ENCODE assay signal across 8 cellular contexts in the genomic region with DNA sequence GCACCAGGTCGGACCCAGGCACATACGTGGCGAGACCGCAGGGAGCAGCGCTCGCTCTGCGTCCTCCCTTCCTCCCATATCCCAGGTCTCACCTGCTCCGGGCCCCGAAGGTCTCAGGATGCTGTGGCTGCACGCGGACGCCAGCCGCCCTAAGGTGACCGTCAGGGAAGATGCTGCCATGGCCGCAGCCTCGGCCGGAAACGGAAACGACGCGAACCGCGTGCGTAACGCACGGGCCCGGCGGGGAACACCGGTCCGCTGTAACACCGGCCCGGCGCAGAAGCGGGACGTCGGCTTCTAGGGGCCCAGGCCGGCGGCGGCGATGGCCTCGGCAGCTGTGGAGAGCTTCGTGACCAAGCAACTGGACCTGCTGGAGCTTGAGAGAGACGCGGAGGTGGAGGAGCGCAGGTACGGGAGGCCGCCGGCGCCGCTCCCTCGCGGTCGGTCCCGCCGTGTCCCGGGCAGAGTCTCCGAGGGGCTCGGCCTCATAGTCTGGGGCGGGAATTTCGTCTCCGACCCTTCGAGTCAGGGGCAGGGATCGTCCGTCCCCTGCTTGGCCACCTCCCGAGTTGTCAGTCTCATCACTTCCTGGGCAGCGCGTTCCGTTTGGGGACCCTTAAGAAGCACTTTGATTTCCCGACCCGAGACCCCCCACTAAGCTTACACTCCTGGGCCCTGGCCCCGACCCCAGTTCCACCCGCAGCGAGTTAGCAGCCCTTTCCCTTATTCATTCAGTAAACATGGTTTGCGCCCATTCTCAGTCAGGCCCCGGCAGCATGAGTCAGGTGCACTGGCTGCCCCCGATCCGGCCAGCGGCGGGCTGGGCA. TPM values are rescaled to one million over a fixed set of nuclear protein-coding genes. Genes with fewer than 3 reads are reported as not detected.
DNase-seq lines count a peak whose midpoint lies in the region; ATAC-seq, FAIRE-seq and TF ChIP-seq lines count a peak whose summit lies in the region.

A gene (plus strand): TSS at position 261 of the 827 bp plus-strand sequence. CDS start 62 bp downstream, at position 323.
A gene (minus strand): TSS at position 202 of the 827 bp plus-strand sequence. CDS start 22 bp downstream, at position 180.

- peak; percentile 24; the same call in 1 of the 2 replicates for TF ChIP-seq CTCF in HepG2 (CRISPR knock-in tag; IDR thresholded peaks at IDR 0.05)

- peak within 1 kb of the TSS; percentile 32 for H2AFZ ChIP-seq in HepG2 (ENCODE audit: low read length)

- H3K4me3 ChIP-seq in HepG2 (replicated peaks in 1 of 3; ENCODE audit: insufficient read depth in 1 of 3, low read depth in 2 of 3, low read length in 3 of 3), result peak within 1 kb of the TSS; percentile 71 to 95 (median 83)

- ATAC-seq in GM18907 (IDR thresholded peaks at IDR 0.05; ENCODE audit: unreplicated experiment), result peak; percentile 78
- peak; percentile 85 for ATAC-seq in HG03159 (IDR thresholded peaks at IDR 0.05; ENCODE audit: unreplicated experiment)
- peak; percentile 95 for ATAC-seq in HepG2

- H3K79me2 ChIP-seq in HepG2 (ENCODE audit: insufficient read depth, low read length), result peaks cover 55% of the 10 kb centered on the region

- no TSS peak for BruUV-seq in HepG2 (replicated peaks; lab: Mats Ljungman, UMichigan)

- no peaks in the 10 kb centered on the region for H3K9me3 ChIP-seq in HepG2 (ENCODE audit: low read length)

- H4K20me1 ChIP-seq in HepG2 (ENCODE audit: insufficient read depth, low read length), result no peaks in the 10 kb centered on the region

- peak within 1 kb of the TSS; percentile 95 for H3K9ac ChIP-seq in HepG2 (ENCODE audit: insufficient read depth, low read depth, low read length)

- peak within 1 kb of the TSS; percentile 74 for H3K27ac ChIP-seq in HepG2 (ENCODE audit: extremely low read length, insufficient read depth, low read length)

- intact Hi-C loops in HepG2 (cut with micrococcal nuclease; ENCODE audit: unreplicated experiment), result loop anchor here (5.0 kb wide), 1 partner anchor 183 kb away; no protein-coding TSS in a partner anchor

- TF ChIP-seq POLR2A in HepG2 (IDR thresholded peaks at IDR 0.05; ENCODE audit: insufficient read depth in 1 of 2, low read depth in 2 of 2, low read length in 2 of 2), result peak; percentile 83 to 95

- POLR2A ChIA-PET in HepG2 (lab: Yijun Ruan, JAX), result interaction anchor here (1.0 to 1.7 kb wide), 4 partner anchors 9 to 66 kb away, joined by 3 to 4 read pairs (median 4); no protein-coding TSS in a partner anchor

- H3K27me3 ChIP-seq in HepG2 (ENCODE audit: control insufficient read depth in 1 of 2, insufficient read depth in 2 of 2, low read length in 2 of 2), result peaks cover 0 to 3% of the 10 kb centered on the region in 2 experiments; a peak in 1 of 5 replicates

- CTCF ChIA-PET in HepG2 (lab: Yijun Ruan, JAX; ENCODE audit: low intra/inter-chr PET ratio, low total read pairs), result no interaction called here

- DNase-seq in AG08395 (ENCODE audit: low spot score), result peak; percentile 93
- peak; percentile 82 for DNase-seq in NCI-H510A treated with DMSO at 0.1 percent for 48 hours (lab: John Stamatoyannopoulos, UW)
- DNase-seq in activated CD4-positive, alpha-beta T cell treated with anti-CD3 and anti-CD28 coated beads, Interleukin-2, amount 50 U/mL, for 1 hour, result peak; percentile 84
- peak; percentile 89 for DNase-seq in dermis blood vessel endothelial cell
- DNase-seq in HepG2 (ENCODE audit: low spot score), result peak; percentile 62
- DNase-seq in stimulated activated CD4-positive, alpha-beta T cell treated with anti-CD3 and anti-CD28 coated beads, Interleukin-4, amount 100 ng/mL, for 1 hour, result peak; percentile 87

- TF ChIP-seq EP300 in HepG2 (IDR thresholded peaks at IDR 0.05; ENCODE audit: low read depth in 2 of 2, low read length in 2 of 2) (peak in 1 of 2 experiments; percentile 14; a peak in 1 of 4 replicates), HepG2 (CRISPR knock-in tag; IDR thresholded peaks at IDR 0.05; ENCODE audit: borderline replicate concordance) (peak; percentile 59; the same call in 1 of the 2 replicates)

- H3K36me3 ChIP-seq in HepG2 (replicated peaks in 1 of 2; ENCODE audit: control insufficient read depth in 1 of 2, insufficient read depth in 2 of 2, low read length in 2 of 2), result peaks cover 9 to 41% of the 10 kb centered on the region in 2 experiments

- peak; percentile 68 for TF ChIP-seq RAD21 in HepG2 (CRISPR knock-in tag; IDR thresholded peaks at IDR 0.05)

- FAIRE-seq in HepG2 (lab: Jason Lieb, UNC), result no peak

- WGBS in HepG2 (ENCODE audit: low lambda C conversion rate), result under 1% methylated on average over 17 of the region's 79 CpGs

- H3K4me1 ChIP-seq in HepG2 (ENCODE audit: insufficient read depth, low read length), result peaks cover 32% of the 10 kb centered on the region

- H3K4me2 ChIP-seq in HepG2 (ENCODE audit: low read depth, low read length), result peak within 1 kb of the TSS; percentile 78

- in situ Hi-C loops in HepG2 (cut with HindIII; ENCODE audit: extremely low pct_ligation_motif_present, low pct_unique_long_range_greater_than_20kb), result no loop called here

TF ChIP-seq in HepG2, 621 proteins besides CTCF, POLR2A, EP300 and RAD21 (continues in another document):
- TF ChIP-seq, protein P1, sequence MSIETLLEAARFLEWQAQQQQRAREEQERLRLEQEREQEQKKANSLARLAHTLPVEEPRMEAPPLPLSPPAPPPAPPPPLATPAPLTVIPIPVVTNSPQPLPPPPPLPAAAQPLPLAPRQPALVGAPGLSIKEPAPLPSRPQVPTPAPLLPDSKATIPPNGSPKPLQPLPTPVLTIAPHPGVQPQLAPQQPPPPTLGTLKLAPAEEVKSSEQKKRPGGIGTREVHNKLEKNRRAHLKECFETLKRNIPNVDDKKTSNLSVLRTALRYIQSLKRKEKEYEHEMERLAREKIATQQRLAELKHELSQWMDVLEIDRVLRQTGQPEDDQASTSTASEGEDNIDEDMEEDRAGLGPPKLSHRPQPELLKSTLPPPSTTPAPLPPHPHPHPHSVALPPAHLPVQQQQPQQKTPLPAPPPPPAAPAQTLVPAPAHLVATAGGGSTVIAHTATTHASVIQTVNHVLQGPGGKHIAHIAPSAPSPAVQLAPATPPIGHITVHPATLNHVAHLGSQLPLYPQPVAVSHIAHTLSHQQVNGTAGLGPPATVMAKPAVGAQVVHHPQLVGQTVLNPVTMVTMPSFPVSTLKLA (IDR thresholded peaks at IDR 0.05), result no peak
- peak; percentile 81 for TF ChIP-seq ELF1 (CRISPR knock-in tag; IDR thresholded peaks at IDR 0.05)

RNA-seq across cellular contexts. Expression of the first gene that starts in this region (rescaled TPM):
- total RNA-seq in dermis blood vessel endothelial cell, result 12.1 and 20.9 TPM in 2 replicates
- 5.9 and 9.9 TPM in 2 replicates for total RNA-seq in HepG2 (2016; rRNA removed; fragmentation: Illumina TruSeq; extraction: Trizol)
- total RNA-seq in HepG2 (2016; cell fraction: cytosol; rRNA removed; fragmentation: Illumina TruSeq; extraction: Trizol; ENCODE audit: low read depth), result 3.2 and 3.6 TPM in 2 replicates
- total RNA-seq in HepG2 (2016; cell fraction: insoluble cytoplasmic fraction; rRNA removed; fragmentation: Illumina TruSeq; extraction: Trizol), result 4.3 and 13.3 TPM in 2 replicates
- 4.7 and 5.4 TPM in 2 replicates for total RNA-seq in HepG2 (2016; cell fraction: membrane; rRNA removed; fragmentation: Illumina TruSeq; extraction: Trizol)
- 12.8 and 19.6 TPM in 2 replicates for total RNA-seq in HepG2 (2016; cell fraction: nucleus; rRNA removed; fragmentation: Illumina TruSeq; extraction: Trizol)
- polyA plus RNA-seq in HepG2 (2011; rRNA removed), result 8.9 and 11.4 TPM in 2 replicates
- polyA plus RNA-seq in HepG2 (2011; cell fraction: cytosol; rRNA removed), result 3.7 and 3.8 TPM in 2 replicates
- 32.6 and 32.7 TPM in 2 replicates for polyA plus RNA-seq in HepG2 (2011; cell fraction: nucleus; rRNA removed)
- polyA plus RNA-seq in HepG2 (2012), result 8.7 and 9.4 TPM in 2 replicates
- polyA plus RNA-seq in HepG2 (2016; cell fraction: cytosol; fragmentation: Illumina TruSeq; extraction: Trizol; ENCODE audit: low read depth), result 1.2 and 1.7 TPM in 2 replicates
- 6.1 and 8.6 TPM in 2 replicates for polyA plus RNA-seq in HepG2 (2016; cell fraction: insoluble cytoplasmic fraction; fragmentation: Illumina TruSeq; extraction: Trizol; ENCODE audit: low read depth)
- polyA plus RNA-seq in HepG2 (2016; cell fraction: membrane; fragmentation: Illumina TruSeq; extraction: Trizol; ENCODE audit: low read depth), result 3.5 and 3.6 TPM in 2 replicates
- 34.8 and 38.5 TPM in 2 replicates for polyA plus RNA-seq in HepG2 (2016; cell fraction: nucleus; fragmentation: Illumina TruSeq; extraction: Trizol; ENCODE audit: insufficient read depth, low read depth)
- polyA minus RNA-seq in HepG2 (2011; rRNA and poly(A)+ RNA removed; ENCODE audit: low replicate concordance), result 24.9 and 42.4 TPM in 2 replicates
- 8.0 and 8.1 TPM in 2 replicates for polyA minus RNA-seq in HepG2 (2011; cell fraction: cytosol; rRNA and poly(A)+ RNA removed)
- polyA minus RNA-seq in HepG2 (2011; cell fraction: nucleus; rRNA and poly(A)+ RNA removed), result 22.9 and 24.8 TPM in 2 replicates

RNA-seq across cellular contexts. Expression of the second gene that starts in this region (rescaled TPM):
- total RNA-seq in dermis blood vessel endothelial cell (50.5 and 54.7 TPM in 2 replicates), HepG2 (2016; rRNA removed; fragmentation: Illumina TruSeq; extraction: Trizol) (100 and 128 TPM in 2 replicates)
- total RNA-seq in HepG2 (2016; cell fraction: cytosol; rRNA removed; fragmentation: Illumina TruSeq; extraction: Trizol; ENCODE audit: low read depth), result 51.5 and 56.8 TPM in 2 replicates
- total RNA-seq in HepG2 (2016; cell fraction: insoluble cytoplasmic fraction; rRNA removed; fragmentation: Illumina TruSeq; extraction: Trizol), result 90.5 and 136 TPM in 2 replicates
- 53.3 and 53.5 TPM in 2 replicates for total RNA-seq in HepG2 (2016; cell fraction: membrane; rRNA removed; fragmentation: Illumina TruSeq; extraction: Trizol)
- total RNA-seq in HepG2 (2016; cell fraction: nucleus; rRNA removed; fragmentation: Illumina TruSeq; extraction: Trizol), result 41.8 and 43.3 TPM in 2 replicates
- polyA plus RNA-seq in HepG2 (2011; rRNA removed), result 56.3 and 61.5 TPM in 2 replicates
- polyA plus RNA-seq in HepG2 (2011; cell fraction: cytosol; rRNA removed), result 52.8 and 61.9 TPM in 2 replicates
- polyA plus RNA-seq in HepG2 (2011; cell fraction: nucleus; rRNA removed), result 26.4 and 27.8 TPM in 2 replicates
- polyA plus RNA-seq in HepG2 (2012), result 49.9 and 56.6 TPM in 2 replicates
- polyA plus RNA-seq in HepG2 (2016; cell fraction: cytosol; fragmentation: Illumina TruSeq; extraction: Trizol; ENCODE audit: low read depth), result 48.1 and 59.5 TPM in 2 replicates
- 119 and 125 TPM in 2 replicates for polyA plus RNA-seq in HepG2 (2016; cell fraction: insoluble cytoplasmic fraction; fragmentation: Illumina TruSeq; extraction: Trizol; ENCODE audit: low read depth)
- 41.7 and 46.4 TPM in 2 replicates for polyA plus RNA-seq in HepG2 (2016; cell fraction: membrane; fragmentation: Illumina TruSeq; extraction: Trizol; ENCODE audit: low read depth)
- 59.6 and 63.8 TPM in 2 replicates for polyA plus RNA-seq in HepG2 (2016; cell fraction: nucleus; fragmentation: Illumina TruSeq; extraction: Trizol; ENCODE audit: insufficient read depth, low read depth)
- polyA minus RNA-seq in HepG2 (2011; rRNA and poly(A)+ RNA removed; ENCODE audit: low replicate concordance), result 26.5 and 74.2 TPM in 2 replicates
- polyA minus RNA-seq in HepG2 (2011; cell fraction: cytosol; rRNA and poly(A)+ RNA removed), result 12.5 and 18.9 TPM in 2 replicates
- 21.3 and 25.6 TPM in 2 replicates for polyA minus RNA-seq in HepG2 (2011; cell fraction: nucleus; rRNA and poly(A)+ RNA removed)

Comparison
In these comparisons a context has a peak if more than half of its experiments do, and no peak if none do; other contexts are left out.
1. Peak in every context shown above with its lines: DNase-seq, ATAC-seq, H3K4me3 ChIP-seq and H3K27ac ChIP-seq.